9 cellular contexts compared by ENCODE assay signal in the genomic region with DNA sequence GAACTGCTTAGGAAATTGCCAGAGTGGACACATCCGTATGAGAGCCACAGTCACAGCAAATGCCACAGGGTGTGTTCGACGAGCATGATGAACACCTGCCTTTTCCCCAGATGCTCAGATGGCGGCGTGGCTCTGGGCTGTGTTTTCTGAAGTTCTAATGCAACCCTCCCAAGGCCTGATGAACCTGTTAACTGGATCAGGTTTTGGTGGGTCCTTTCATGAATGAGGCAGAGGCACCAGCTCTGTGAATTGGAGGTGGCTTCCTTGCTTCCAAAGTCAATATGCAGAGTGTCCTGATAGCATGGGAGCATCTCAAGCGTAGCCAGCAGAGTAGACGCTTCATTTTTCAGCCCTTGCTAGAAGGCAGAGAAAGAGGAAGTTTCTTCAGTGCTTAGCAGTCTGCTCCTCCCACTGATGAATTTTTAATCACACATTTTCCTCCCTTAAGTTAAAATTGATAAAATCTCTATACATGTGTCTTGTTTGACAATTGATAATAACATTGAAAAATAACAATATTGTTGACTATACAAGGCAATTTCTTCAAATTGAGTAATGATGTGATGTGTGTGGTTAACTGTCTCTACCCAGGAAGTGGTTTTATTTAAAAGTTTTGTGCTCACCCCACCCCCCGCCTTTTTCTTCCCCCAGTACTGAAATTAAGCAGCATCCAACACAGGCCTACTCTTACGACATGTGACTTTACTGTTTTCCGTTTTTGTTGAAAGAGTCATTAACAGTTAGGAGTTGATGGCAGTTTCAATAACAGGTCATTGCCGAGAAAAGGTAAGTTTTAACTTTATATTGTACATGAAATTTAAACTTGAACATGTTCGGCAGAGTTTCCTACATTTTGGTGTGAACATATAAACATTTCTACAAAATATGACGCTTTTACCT. TPM values are rescaled to one million over a fixed set of nuclear protein-coding genes. Genes with fewer than 3 reads are reported as not detected.
DNase-seq lines count a peak whose midpoint lies in the region; ATAC-seq, FAIRE-seq and TF ChIP-seq lines count a peak whose summit lies in the region.
"Had no signal": no experiment of that assay in that cellular context is flagged by ENCODE, and none has a peak within 500 bp of the region (broad histone marks: within the 10 kb centered on the region; RNA-seq: fewer than 3 reads in every experiment).

A gene (plus strand): TSS at position 739 of the 900 bp plus-strand sequence.

- peak within 1 kb of the TSS; percentile 93 for H3K4me2 ChIP-seq in SU-DHL-6 (ENCODE audit: low read depth, low read length, poor library complexity, severe bottlenecking)

- H3K9me2 ChIP-seq in SU-DHL-6 (replicated peaks; ENCODE audit: insufficient read depth, low read length) = no peaks in the 10 kb centered on the region

- no peak for FAIRE-seq in kidney (lab: Jason Lieb, UNC)
- FAIRE-seq: astrocyte had no signal

- H3K27me3 Mint-ChIP-seq in activated naive CD4-positive, alpha-beta T cell treated with anti-CD3 and anti-CD28 coated beads, Interleukin-2, amount 50 U/mL, for 24 hours = no peaks in the 10 kb centered on the region

- no peaks in the 10 kb centered on the region for H4K20me1 ChIP-seq in SU-DHL-6 (ENCODE audit: low read depth, low read length)

- peak within 1 kb of the TSS; percentile 94 for H2AFZ ChIP-seq in SU-DHL-6 (ENCODE audit: low read depth, low read length, severe bottlenecking)

- intact Hi-C loops in kidney (cut with DNase I) = no loop called here

- H3K4me3 Mint-ChIP-seq in activated naive CD4-positive, alpha-beta T cell treated with anti-CD3 and anti-CD28 coated beads, Interleukin-2, amount 50 U/mL, for 24 hours = peak within 1 kb of the TSS; percentile 90

- peak within 1 kb of the TSS; percentile 70 for H3K9ac ChIP-seq in SU-DHL-6 (ENCODE audit: low read length)
- no peak within 1 kb of the TSS for H3K9ac ChIP-seq in kidney (ENCODE audit: low read length in 2 of 2)

- DNase-seq in retina = peak; percentile 25
- no peak for DNase-seq in HT-29 (ENCODE audit: low spot score)
- no peak for DNase-seq in kidney

- peak within 1 kb of the TSS; percentile 99 for H3K27ac Mint-ChIP-seq in activated naive CD4-positive, alpha-beta T cell treated with anti-CD3 and anti-CD28 coated beads, Interleukin-2, amount 50 U/mL, for 24 hours

- peaks cover 41% of the 10 kb centered on the region for H3K4me1 Mint-ChIP-seq in activated naive CD4-positive, alpha-beta T cell treated with anti-CD3 and anti-CD28 coated beads, Interleukin-2, amount 50 U/mL, for 24 hours

- ATAC-seq in GM19023 (IDR thresholded peaks at IDR 0.05; ENCODE audit: unreplicated experiment) = peak; percentile 91
- peak; percentile 93 for ATAC-seq in HG03045 (IDR thresholded peaks at IDR 0.05; ENCODE audit: unreplicated experiment)
- ATAC-seq in SK-N-SH treated with all-trans-retinoic acid at 6 μM for 48 hours = no peak

- peaks cover 48% of the 10 kb centered on the region for H3K79me2 ChIP-seq in SU-DHL-6 (ENCODE audit: insufficient read depth, low read length)

- no peaks in the 10 kb centered on the region for H3F3A ChIP-seq in SU-DHL-6 (ENCODE audit: insufficient read depth)

- peaks cover 4% of the 10 kb centered on the region for H3K36me3 Mint-ChIP-seq in activated naive CD4-positive, alpha-beta T cell treated with anti-CD3 and anti-CD28 coated beads, Interleukin-2, amount 50 U/mL, for 24 hours

- H3K9me3 Mint-ChIP-seq in activated naive CD4-positive, alpha-beta T cell treated with anti-CD3 and anti-CD28 coated beads, Interleukin-2, amount 50 U/mL, for 24 hours = peaks cover 1% of the 10 kb centered on the region

- H3K9me3 ChIP-seq in SU-DHL-6 (ENCODE audit: insufficient read depth, low read length) (no peaks in the 10 kb centered on the region), kidney (ENCODE audit: control insufficient read depth in 1 of 2, low read length in 2 of 2) (no peaks in the 10 kb centered on the region)

- H3K27me3 ChIP-seq in SU-DHL-6 (ENCODE audit: low read length) = no peaks in the 10 kb centered on the region

- H3K4me3 ChIP-seq in SU-DHL-6 (ENCODE audit: insufficient read depth, low read length, poor library complexity, severe bottlenecking) = peak within 1 kb of the TSS; percentile 86
- no peak within 1 kb of the TSS for H3K4me3 ChIP-seq in kidney (ENCODE audit: low read length in 2 of 2)

- TF ChIP-seq CTCF in SU-DHL-6 (IDR thresholded peaks at IDR 0.05; ENCODE audit: insufficient read depth, low read length, poor library complexity, severe bottlenecking) (no peak), kidney (IDR thresholded peaks at IDR 0.05; ENCODE audit: borderline replicate concordance, extremely low read depth, insufficient read depth) (no peak)

- H3K36me3 ChIP-seq in SU-DHL-6 (ENCODE audit: low read length) (peaks cover 13% of the 10 kb centered on the region), kidney (ENCODE audit: control insufficient read depth in 1 of 2, insufficient read depth in 2 of 2, low read length in 2 of 2) (no peaks in the 10 kb centered on the region)

- H3K27ac ChIP-seq in SU-DHL-6 (ENCODE audit: low read depth, low read length) = peak within 1 kb of the TSS; percentile 93
- no peak within 1 kb of the TSS for H3K27ac ChIP-seq in kidney (ENCODE audit: low read depth in 2 of 2, low read length in 2 of 2)

- no peaks in the 10 kb centered on the region for H3K4me1 ChIP-seq in kidney (ENCODE audit: control insufficient read depth in 1 of 2, insufficient read depth in 1 of 2, low read depth in 1 of 2, low read length in 2 of 2)

TF ChIP-seq in SK-N-SH treated with all-trans-retinoic acid at 6 μM for 48 hours, 23 proteins besides CTCF, POLR2A, EP300 and RAD21:
- no peak for TF ChIP-seq OSR1 (CRISPR knock-in tag; IDR thresholded peaks at IDR 0.05)
- no peak for TF ChIP-seq SNAI2 (CRISPR knock-in tag; IDR thresholded peaks at IDR 0.05)
- no peak for TF ChIP-seq RARB (CRISPR knock-in tag; IDR thresholded peaks at IDR 0.05)

RNA-seq across cellular contexts. Expression of the gene that starts here (rescaled TPM):
- not detected in 2 replicates for total RNA-seq in HT-29 (2014; rRNA removed; shearing (Covaris generic))
- 23.1 TPM for total RNA-seq in kidney
- 5.7 TPM for polyA plus RNA-seq in kidney (ENCODE audit: insufficient read depth, low read depth, low replicate concordance)
- total RNA-seq: astrocyte had no signal

Comparison
In these comparisons a context has a peak if more than half of its experiments do, and no peak if none do; other contexts are left out.
1. RNA of the gene that starts here (total RNA-seq): 23.1 TPM in kidney (single experiment); not detected in HT-29; every median in the first group is over 10 times any median in the second.